Comparison of ENCODE assay signal across 12 cellular contexts in genomic region chr12:117097159-117097558, GRCh38. TPM values are rescaled to one million over a fixed set of nuclear protein-coding genes. Genes with fewer than 3 reads are reported as not detected.
DNase-seq lines count a peak whose midpoint lies in the region; ATAC-seq and TF ChIP-seq lines count a peak whose summit lies in the region.
"Had no signal": no experiment of that assay in that cellular context is flagged by ENCODE, and none has a peak within 500 bp of the region (broad histone marks: within the 10 kb centered on the region; RNA-seq: fewer than 3 reads in every experiment).

No MANE protein-coding gene starts in this region.

- WGBS in heart right ventricle, 2 donors: 31 to 32% methylated on average over 8 of the region's 8 CpGs

- H3K4me1 Mint-ChIP-seq in glutamatergic neuron (ENCODE audit: low read depth, unreplicated experiment): peaks cover 3% of the 10 kb centered on the region
- peaks cover 5 to 34% (median 18%) of the 10 kb centered on the region in 4 donors for H3K4me1 Mint-ChIP-seq in CD4-positive, alpha-beta memory T cell

- peaks cover 4 to 78% (median 38%) of the 10 kb centered on the region in 9 donors for H3K4me1 ChIP-seq in heart right ventricle
- H3K4me1 ChIP-seq in right atrium auricular region: peaks cover 0 to 46% of the 10 kb centered on the region in 2 donors
- H3K4me1 ChIP-seq in upper lobe of right lung: no peaks in the 10 kb centered on the region
- peaks cover 23% of the 10 kb centered on the region for H3K4me1 ChIP-seq in CD4-positive, alpha-beta memory T cell (ENCODE audit: insufficient read depth, low read length)

- H3K36me3 ChIP-seq in heart right ventricle (no peaks in the 10 kb centered on the region), right atrium auricular region (no peaks in the 10 kb centered on the region), upper lobe of right lung (no peaks in the 10 kb centered on the region)
- no peaks in the 10 kb centered on the region for H3K36me3 ChIP-seq in CD4-positive, alpha-beta memory T cell (ENCODE audit: insufficient read depth, low read length)

- ATAC-seq in heart right ventricle (no peak), upper lobe of right lung (no peak), HG03442 (IDR thresholded peaks at IDR 0.05; ENCODE audit: unreplicated experiment) (no peak), GM18867 (IDR thresholded peaks at IDR 0.05; ENCODE audit: unreplicated experiment) (no peak)

- H3K4me3 ChIP-seq in heart right ventricle (peak overlapping the region in 8 of 10 donors; percentile 20 to 93 (median 79)), right atrium auricular region (no peak overlapping the region), upper lobe of right lung (peak overlapping the region; percentile 4)
- H3K4me3 ChIP-seq in CD4-positive, alpha-beta memory T cell (ENCODE audit: low read length in 2 of 2): no peak overlapping the region

- H3K27ac Mint-ChIP-seq in glutamatergic neuron (ENCODE audit: unreplicated experiment): no peak overlapping the region
- H3K27ac Mint-ChIP-seq in CD4-positive, alpha-beta memory T cell: no peak overlapping the region

- H3K4me3 Mint-ChIP-seq in glutamatergic neuron (ENCODE audit: unreplicated experiment): no peak overlapping the region
- H3K4me3 Mint-ChIP-seq in CD4-positive, alpha-beta memory T cell: peak overlapping the region in 4 of 8 donors; percentile 6 to 43 (median 23)

- H3K27ac ChIP-seq in heart right ventricle (peak overlapping the region in 5 of 10 donors; percentile 7 to 79 (median 15)), right atrium auricular region (peak overlapping the region in 1 of 2 donors; percentile 14), upper lobe of right lung (no peak overlapping the region)
- no peak overlapping the region for H3K27ac ChIP-seq in CD4-positive, alpha-beta memory T cell (ENCODE audit: low read depth, low read length)

- H3K9me3 ChIP-seq in heart right ventricle (no peaks in the 10 kb centered on the region), right atrium auricular region (no peaks in the 10 kb centered on the region), upper lobe of right lung (no peaks in the 10 kb centered on the region)
- no peaks in the 10 kb centered on the region for H3K9me3 ChIP-seq in CD4-positive, alpha-beta memory T cell (ENCODE audit: control insufficient read depth in 1 of 2, low read length in 2 of 2)

- DNase-seq in heart right ventricle (no peak), right atrium auricular region (ENCODE audit: low spot score) (no peak), NCI-H2171 (lab: John Stamatoyannopoulos, UW) (peak; percentile 37), glutamatergic neuron (peak; percentile 10), upper lobe of right lung (peak; percentile 32)
- DNase-seq in CD4-positive, alpha-beta memory T cell: no peak
- DNase-seq: activated gamma-delta T cell, cortex of kidney, NCI-H1105 had no signal

- no peak for TF ChIP-seq CTCF in heart right ventricle (IDR thresholded peaks at IDR 0.05)
- no peak for TF ChIP-seq CTCF in right atrium auricular region (IDR thresholded peaks at IDR 0.05)
- no peak for TF ChIP-seq CTCF in glutamatergic neuron (IDR thresholded peaks at IDR 0.05; ENCODE audit: partially characterized antibody, unreplicated experiment)
- TF ChIP-seq CTCF in upper lobe of right lung (IDR thresholded peaks at IDR 0.05): no peak

- CTCF ChIA-PET in CD4-positive, alpha-beta memory T cell (lab: Charles Lee; ENCODE audit: partially characterized antibody): interaction anchor here (0.9 to 2.0 kb wide), 2 partner anchors 71 to 394 kb away, joined by 3 to 7 read pairs; no protein-coding TSS in a partner anchor

- H3K9me3 Mint-ChIP-seq in glutamatergic neuron (ENCODE audit: unreplicated experiment): peaks cover 5% of the 10 kb centered on the region
- no peaks in the 10 kb centered on the region for H3K9me3 Mint-ChIP-seq in CD4-positive, alpha-beta memory T cell

- peaks cover 0 to 44% (median 18%) of the 10 kb centered on the region in 7 donors for H3K27me3 ChIP-seq in heart right ventricle
- H3K27me3 ChIP-seq in right atrium auricular region: no peaks in the 10 kb centered on the region
- peaks cover 43% of the 10 kb centered on the region for H3K27me3 ChIP-seq in upper lobe of right lung
- no peaks in the 10 kb centered on the region for H3K27me3 ChIP-seq in CD4-positive, alpha-beta memory T cell (ENCODE audit: insufficient read depth, low read length)

- H3K27me3 Mint-ChIP-seq in glutamatergic neuron (ENCODE audit: unreplicated experiment): peaks cover 11% of the 10 kb centered on the region
- peaks cover 6 to 11% of the 10 kb centered on the region in 2 donors for H3K27me3 Mint-ChIP-seq in CD4-positive, alpha-beta memory T cell

- intact Hi-C loops in heart right ventricle (cut with DNase I): loop anchor here in 5 of 10 donors (5.0 to 10.0 kb wide), 4 partner anchors 45 to 62 kb away; no protein-coding TSS in a partner anchor
- intact Hi-C loops in upper lobe of right lung (cut with DNase I): no loop called here
- intact Hi-C loops in CD4-positive, alpha-beta memory T cell (cut with micrococcal nuclease): no loop called here

- POLR2A ChIA-PET in CD4-positive, alpha-beta memory T cell (lab: Charles Lee; ENCODE audit: partially characterized antibody): interaction anchor here (1.8 kb wide), 1 partner anchor 34 kb away, joined by 9 read pairs; no protein-coding TSS in a partner anchor

- H3K36me3 Mint-ChIP-seq in glutamatergic neuron (ENCODE audit: unreplicated experiment): no peaks in the 10 kb centered on the region
- peaks cover 0 to 3% of the 10 kb centered on the region in 2 donors for H3K36me3 Mint-ChIP-seq in CD4-positive, alpha-beta memory T cell

RNA-seq across cellular contexts. Expression of gene TESC, which starts 2.1 kb away (rescaled TPM):
- total RNA-seq in heart right ventricle (100 to 1,000 TPM in 2 of 10 donors, 10 to 100 TPM in 8; 37.3 to 122 (median 62.8) TPM), right atrium auricular region (10 to 100 TPM; 31.2 to 36.2 TPM), glutamatergic neuron (ENCODE audit: unreplicated experiment) (0.93 TPM), upper lobe of right lung (10.3 TPM)
- 10 to 100 TPM; 63.9 to 83.2 TPM for polyA plus RNA-seq in heart right ventricle
- total RNA-seq in CD4-positive, alpha-beta memory T cell: 1 to 10 TPM in 1 of 2 experiments, under 1 TPM in 1; 0.96 to 1.6 TPM
- 1 to 10 TPM; 6.6 to 9.6 TPM for polyA plus RNA-seq in CD4-positive, alpha-beta memory T cell
- total RNA-seq: RPMI7951 had no signal

Comparison
In these comparisons a context has a peak if more than half of its experiments do, and no peak if none do; other contexts are left out.
1. H3K4me3 ChIP-seq: peak in heart right ventricle (8 of 10) and upper lobe of right lung (single experiment); none in right atrium auricular region (0 of 2) and CD4-positive, alpha-beta memory T cell (0 of 2).
2. DNase-seq: peak in NCI-H2171 (single experiment), glutamatergic neuron (single experiment) and upper lobe of right lung (single experiment); none in heart right ventricle (0 of 2), right atrium auricular region (single experiment) and CD4-positive, alpha-beta memory T cell (0 of 5).